9 cellular contexts compared by ENCODE assay signal in genomic region chr7:28481131-28481926, GRCh38.
DNase-seq lines count a peak whose midpoint lies in the region; ATAC-seq and TF ChIP-seq lines count a peak whose summit lies in the region.
"Had no signal": no experiment of that assay in that cellular context is flagged by ENCODE, and none has a peak within 500 bp of the region (broad histone marks: within the 10 kb centered on the region; RNA-seq: fewer than 3 reads in every experiment).

No MANE protein-coding gene starts in this region.

- no peak overlapping the region for H2AFZ ChIP-seq in GM23248

- in situ Hi-C loops in GM23248 (cut with MboI), result no loop called here

- H3K4me3 Mint-ChIP-seq in mesothelial cell of epicardium, result peak overlapping the region; percentile 12

- peak overlapping the region; percentile 17; the same call in 1 of the 2 replicates for H3K27ac ChIP-seq in GM23248
- peak overlapping the region; percentile 45 for H3K27ac ChIP-seq in HUES48 (ENCODE audit: low read depth, low read length)
- H3K27ac ChIP-seq: neutrophil had no signal

- WGBS in GM23248 (ENCODE audit: low coverage in 1 of 2, low lambda C conversion rate in 2 of 2, missing lambda C conversion rate in 2 of 2), 2 experiments, result 36 to 39% methylated on average over 7 of the region's 7 CpGs

- H3K9ac ChIP-seq in GM23248 (no peak overlapping the region), HUES48 (ENCODE audit: low read depth, low read length) (0 out of 2 replicates have a peak overlapping the region, but pooled peaks have one; percentile 36)

- peak overlapping the region; percentile 37 for H3K27ac Mint-ChIP-seq in mesothelial cell of epicardium

- H3K36me3 ChIP-seq in GM23248 (ENCODE audit: low read depth), result no peaks in the 10 kb centered on the region
- no peaks in the 10 kb centered on the region for H3K36me3 ChIP-seq in HUES48 (ENCODE audit: control insufficient read depth, insufficient read depth, low read length)
- H3K36me3 ChIP-seq: neutrophil had no signal

- peak overlapping the region; percentile 21 for H3K4me2 ChIP-seq in GM23248 (ENCODE audit: unreplicated experiment)

- peaks cover 56% of the 10 kb centered on the region for H3F3A ChIP-seq in GM23248 (ENCODE audit: insufficient read depth)

- H3K4me3 ChIP-seq in GM23248 (no peak overlapping the region), HUES48 (ENCODE audit: low read depth, low read length) (peak overlapping the region; percentile 12; the same call in 1 of the 2 replicates)

- no peaks in the 10 kb centered on the region for H3K9me2 ChIP-seq in GM23248 (ENCODE audit: insufficient read depth)

- H3K9me3 Mint-ChIP-seq in mesothelial cell of epicardium, result no peaks in the 10 kb centered on the region

- no peaks in the 10 kb centered on the region for H3K27me3 Mint-ChIP-seq in mesothelial cell of epicardium (ENCODE audit: low read depth)

- H3K4me1 ChIP-seq in GM23248 (ENCODE audit: insufficient read depth) (peaks cover 64% of the 10 kb centered on the region), HUES48 (ENCODE audit: control insufficient read depth, insufficient read depth, low read length) (peaks cover 65% of the 10 kb centered on the region)

- no peak for TF ChIP-seq CTCF in mesothelial cell of epicardium (IDR thresholded peaks at IDR 0.05; ENCODE audit: unreplicated experiment)

- H4K20me1 ChIP-seq in GM23248 (ENCODE audit: insufficient read depth), result no peaks in the 10 kb centered on the region

- no peaks in the 10 kb centered on the region for H3K79me2 ChIP-seq in GM23248 (ENCODE audit: insufficient read depth)

- H3K4me1 Mint-ChIP-seq in mesothelial cell of epicardium, result peaks cover 42% of the 10 kb centered on the region

- H3K36me3 Mint-ChIP-seq in mesothelial cell of epicardium, result no peaks in the 10 kb centered on the region

- H3K27me3 ChIP-seq in GM23248 (replicated peaks; ENCODE audit: insufficient read depth), result no peaks in the 10 kb centered on the region
- H3K27me3 ChIP-seq in HUES48 (ENCODE audit: control insufficient read depth, insufficient read depth, low read length), result no peaks in the 10 kb centered on the region

- H3K9me3 ChIP-seq in GM23248 (ENCODE audit: low read depth) (no peaks in the 10 kb centered on the region), HUES48 (ENCODE audit: control insufficient read depth, insufficient read depth, low read length) (no peaks in the 10 kb centered on the region)
- H3K9me3 ChIP-seq: neutrophil had no signal

- DNase-seq in GM23248 (peak; percentile 79), mesothelial cell of epicardium (ENCODE audit: low spot score in 2 of 2, unreplicated experiment in 2 of 2) (no peak), SHP77 treated with DMSO at 0.1 percent for 48 hours (lab: John Stamatoyannopoulos, UW) (no peak), HUDEP-2 (lab: John Stamatoyannopoulos, UW; ENCODE audit: unreplicated experiment in 76 of 76) (no peak)
- no peak for DNase-seq in stimulated activated CD4-positive, alpha-beta T cell treated with anti-CD3 and anti-CD28 coated beads, Interleukin-2, amount 100 ng/mL, for 48 hours
- DNase-seq in stimulated activated CD4-positive, alpha-beta T cell treated with anti-CD3 and anti-CD28 coated beads, Interleukin-2, amount 100 ng/mL, for 24 hours, result no peak

- ATAC-seq in GM18508 (IDR thresholded peaks at IDR 0.05; ENCODE audit: insufficient read depth, unreplicated experiment), result peak; percentile 37
